ENCODE assay signal across 1 cellular context in genomic region chr20:6783752-6784725, GRCh38.
TF ChIP-seq lines count a peak whose summit lies in the region.

No MANE protein-coding gene starts in this region.

TF ChIP-seq in GM23338, 12 proteins besides CTCF, POLR2A, EP300 and RAD21 (continued from another document):
- TF ChIP-seq POLR2AphosphoS5 (IDR thresholded peaks at IDR 0.05; ENCODE audit: low read depth) = no peak
- no peak for TF ChIP-seq STAT1 (IDR thresholded peaks at IDR 0.05; ENCODE audit: unreplicated experiment)
- TF ChIP-seq CREB1 (CRISPR knock-in tag; IDR thresholded peaks at IDR 0.05; ENCODE audit: low read depth) = no peak
- no peak for TF ChIP-seq NANOG (IDR thresholded peaks at IDR 0.05; ENCODE audit: borderline replicate concordance)
- TF ChIP-seq JUNB (IDR thresholded peaks at IDR 0.05; ENCODE audit: unreplicated experiment) = no peak
- no peak for TF ChIP-seq ZNF462 (CRISPR knock-in tag; IDR thresholded peaks at IDR 0.05)
- no peak for TF ChIP-seq EZH2phosphoT487 (IDR thresholded peaks at IDR 0.05; ENCODE audit: unreplicated experiment)
- TF ChIP-seq EZH2 (IDR thresholded peaks at IDR 0.05; ENCODE audit: low read depth, unreplicated experiment) = no peak
